8 cellular contexts compared by ENCODE assay signal in genomic region chr2:37672104-37672869, GRCh38. TPM values are rescaled to one million over a fixed set of nuclear protein-coding genes. Genes with fewer than 3 reads are reported as not detected.
DNase-seq lines count a peak whose midpoint lies in the region; ATAC-seq, FAIRE-seq and TF ChIP-seq lines count a peak whose summit lies in the region.

No MANE protein-coding gene starts in this region.

- ATAC-seq in GM18870 (IDR thresholded peaks at IDR 0.05; ENCODE audit: unreplicated experiment) (peak; percentile 45), HG03095 (IDR thresholded peaks at IDR 0.05; ENCODE audit: unreplicated experiment) (peak; percentile 37), activated B cell treated with CpG ODN at 0.5 μM for 24 hours (ENCODE audit: low read depth) (peak; percentile 54)

- no peak for TF ChIP-seq CTCF in AG04450 (IDR thresholded peaks at IDR 0.05; ENCODE audit: low read depth, low read length)
- no peak for TF ChIP-seq CTCF in activated B cell treated with CpG ODN at 0.5 μM for 24 hours (IDR thresholded peaks at IDR 0.05)
- TF ChIP-seq CTCF in kidney (IDR thresholded peaks at IDR 0.05; ENCODE audit: borderline replicate concordance, extremely low read depth, insufficient read depth) = no peak

- H3K27me3 Mint-ChIP-seq in activated B cell treated with CpG ODN at 0.5 μM for 24 hours = no peaks in the 10 kb centered on the region

- DNase-seq in AG04450 (ENCODE audit: low read depth, low spot score) (peak; percentile 82), NCI-H226 (peak; percentile 75), activated B cell treated with CpG ODN at 0.5 μM for 24 hours (peak; percentile 68), cerebellar cortex (ENCODE audit: low spot score) (peak; percentile 48), kidney (peak; percentile 92)
- peak; percentile 76 for DNase-seq in stimulated activated CD4-positive, alpha-beta T cell treated with anti-CD3 and anti-CD28 coated beads, Interleukin-15, amount 100 ng/mL, for 24 hours

- H3K9me3 Mint-ChIP-seq in activated B cell treated with CpG ODN at 0.5 μM for 24 hours = no peaks in the 10 kb centered on the region

- H3K4me1 ChIP-seq in kidney (ENCODE audit: control insufficient read depth in 1 of 2, insufficient read depth in 1 of 2, low read depth in 1 of 2, low read length in 2 of 2) = peaks cover 0 to 3% of the 10 kb centered on the region in 2 donors

- peak overlapping the region; percentile 90 for H3K4me3 Mint-ChIP-seq in activated B cell treated with CpG ODN at 0.5 μM for 24 hours

- CTCF ChIA-PET in AG04450 (lab: Charles Lee) = interaction anchor here (0.9 to 2.5 kb wide), 3 partner anchors 133 to 205 kb away, joined by 3 to 11 read pairs (median 3); no protein-coding TSS in a partner anchor
- CTCF ChIA-PET in activated B cell treated with CpG ODN at 0.5 μM for 24 hours (lab: Charles Lee) = interaction anchor here (1.2 to 2.4 kb wide), 3 partner anchors 29 to 257 kb away, joined by 3 to 10 read pairs (median 5); no protein-coding TSS in a partner anchor

- peaks cover 3% of the 10 kb centered on the region; the same call in 1 of the 2 replicates for H3K9me3 ChIP-seq in AG04450 (ENCODE audit: control insufficient read depth, insufficient read depth, low read length)
- no peaks in the 10 kb centered on the region for H3K9me3 ChIP-seq in kidney (ENCODE audit: control insufficient read depth in 1 of 2, low read length in 2 of 2)

- intact Hi-C loops in activated B cell treated with CpG ODN at 0.5 μM for 24 hours (cut with micrococcal nuclease) = loop anchor here (1.0 to 5.0 kb wide), 4 partner anchors 37 to 280 kb away; no protein-coding TSS in a partner anchor
- intact Hi-C loops in kidney (cut with DNase I) = no loop called here

- no peaks in the 10 kb centered on the region for H3K27me3 ChIP-seq in AG04450 (ENCODE audit: control insufficient read depth, insufficient read depth, low read length)

- H3K27ac Mint-ChIP-seq in activated B cell treated with CpG ODN at 0.5 μM for 24 hours = peak overlapping the region; percentile 84

- H3K9ac ChIP-seq in kidney (ENCODE audit: low read length in 2 of 2) = peak overlapping the region; percentile 30 to 85

- FAIRE-seq in kidney (lab: Jason Lieb, UNC) = no peak

- H3K4me3 ChIP-seq in AG04450 (ENCODE audit: low read depth, low read length) = peak overlapping the region; percentile 90
- peak overlapping the region; percentile 60 to 83 for H3K4me3 ChIP-seq in kidney (ENCODE audit: low read length in 2 of 2)

- peaks cover 12% of the 10 kb centered on the region for H3K36me3 Mint-ChIP-seq in activated B cell treated with CpG ODN at 0.5 μM for 24 hours (ENCODE audit: low read depth)

- peaks cover 50% of the 10 kb centered on the region for H3K4me1 Mint-ChIP-seq in activated B cell treated with CpG ODN at 0.5 μM for 24 hours

- POLR2A ChIA-PET in AG04450 (lab: Yijun Ruan, JAX) (interaction anchor here (0.5 to 1.2 kb wide), 12 partner anchors 17 to 256 kb away, joined by 3 to 17 read pairs (median 5); no protein-coding TSS in a partner anchor), activated B cell treated with CpG ODN at 0.5 μM for 24 hours (lab: Charles Lee) (interaction anchor here (0.7 to 7.3 kb wide), 13 partner anchors 10 to 281 kb away, joined by 3 to 106 read pairs (median 4); no protein-coding TSS in a partner anchor)

- H3K36me3 ChIP-seq in kidney (ENCODE audit: control insufficient read depth in 1 of 2, insufficient read depth in 2 of 2, low read length in 2 of 2) = no peaks in the 10 kb centered on the region

- H3K27ac ChIP-seq in AG04450 (ENCODE audit: low read depth, low read length) (peak overlapping the region; percentile 33), kidney (ENCODE audit: low read depth in 2 of 2, low read length in 2 of 2) (peak overlapping the region; percentile 87 to 92)

RNA-seq across cellular contexts. Expression of gene CDC42EP3, which starts 0.8 kb away (rescaled TPM):
- polyA plus RNA-seq in AG04450 (2011; rRNA removed) (231 and 245 TPM in 2 replicates), kidney (ENCODE audit: insufficient read depth, low read depth, low replicate concordance) (21.3 TPM)
- 236 and 266 TPM in 2 replicates for polyA minus RNA-seq in AG04450 (2011; rRNA and poly(A)+ RNA removed)
- total RNA-seq in activated B cell treated with CpG ODN at 0.5 μM for 24 hours (33.2 and 33.3 TPM in 2 replicates), kidney (34.1 TPM)

Comparison
In these comparisons a context has a peak if more than half of its experiments do, and no peak if none do; other contexts are left out.
1. Peak in every context shown above with its lines: DNase-seq, ATAC-seq, H3K4me3 ChIP-seq and H3K27ac ChIP-seq.